ENCODE assay signal across 22 cellular contexts in the genomic region with DNA sequence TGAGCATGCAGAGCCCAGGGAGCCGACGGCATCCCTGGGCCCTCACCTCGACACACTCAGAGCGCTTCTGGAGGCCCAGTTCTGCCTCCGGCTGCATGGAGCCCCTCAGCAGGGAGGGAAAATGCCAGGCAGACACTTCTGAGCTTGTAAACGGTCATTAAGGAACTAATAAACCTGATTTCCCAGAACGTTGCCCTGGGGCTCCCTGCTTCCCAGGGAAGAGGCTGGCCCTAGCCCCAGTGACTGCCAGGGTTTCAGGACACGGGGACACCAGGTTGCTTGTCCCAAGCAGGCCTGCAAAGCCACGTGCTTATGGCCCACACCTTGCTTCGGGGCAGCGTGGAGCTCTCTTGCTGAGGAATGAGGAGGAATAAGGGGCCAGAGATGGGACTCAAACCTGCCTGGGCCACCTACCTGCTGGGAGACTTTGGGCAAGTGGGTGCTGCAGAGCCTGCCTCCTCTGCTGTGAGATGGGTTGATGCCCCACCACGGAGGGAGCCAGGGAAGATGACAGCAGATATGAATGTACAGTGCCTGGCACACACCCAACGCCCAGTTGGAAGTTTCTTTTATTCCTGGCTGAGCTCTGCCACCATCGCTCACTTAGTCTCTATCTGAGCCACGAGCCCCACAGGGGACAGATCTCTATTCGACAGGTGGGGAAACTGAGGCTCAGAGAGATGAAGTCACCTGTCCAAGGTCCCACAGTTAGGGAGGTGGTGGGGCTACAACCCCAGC. TPM values are rescaled to one million over a fixed set of nuclear protein-coding genes. Genes with fewer than 3 reads are reported as not detected.
DNase-seq lines count a peak whose midpoint lies in the region; ATAC-seq and TF ChIP-seq lines count a peak whose summit lies in the region.
"Had no signal": no experiment of that assay in that cellular context is flagged by ENCODE, and none has a peak within 500 bp of the region (broad histone marks: within the 10 kb centered on the region; RNA-seq: fewer than 3 reads in every experiment).

No MANE protein-coding gene starts in this region.

- no peak overlapping the region for H3K4me3 Mint-ChIP-seq in stimulated activated naive CD8-positive, alpha-beta T cell treated with anti-CD3 and anti-CD28 coated beads, Interleukin-15, Interleukin-2, amounts not matched to agents 100 ng/mL and 50 ng/mL, for 24 hours
- H3K4me3 Mint-ChIP-seq in stimulated activated naive CD8-positive, alpha-beta T cell treated with anti-CD3 and anti-CD28 coated beads, Interleukin-15, amount 100 ng/mL, for 72 hours: no peak overlapping the region
- no peak overlapping the region for H3K4me3 Mint-ChIP-seq in T-helper 17 cell
- peak overlapping the region; percentile 65 for H3K4me3 Mint-ChIP-seq in natural killer cell
- H3K4me3 Mint-ChIP-seq: activated CD8-positive, alpha-beta memory T cell treated with anti-CD3 and anti-CD28 coated beads, Interleukin-2, amount 10 ng/mL, durations not matched to agents 7 days and 5 days; neural crest cell; T-helper 2 cell treated with Interferon-gamma antibody and Interleukin-4, amounts not matched to agents 5 μg/mL and 100 μg/mL, for 36 hours had no signal

- H3K27me3 Mint-ChIP-seq in stimulated activated naive CD8-positive, alpha-beta T cell treated with anti-CD3 and anti-CD28 coated beads, Interleukin-15, Interleukin-2, amounts not matched to agents 100 ng/mL and 50 ng/mL, for 24 hours: no peaks in the 10 kb centered on the region
- H3K27me3 Mint-ChIP-seq in stimulated activated naive CD8-positive, alpha-beta T cell treated with anti-CD3 and anti-CD28 coated beads, Interleukin-15, amount 100 ng/mL, for 72 hours: no peaks in the 10 kb centered on the region
- no peaks in the 10 kb centered on the region for H3K27me3 Mint-ChIP-seq in T-helper 17 cell
- H3K27me3 Mint-ChIP-seq in natural killer cell (ENCODE audit: low read depth in 2 of 2): no peaks in the 10 kb centered on the region
- H3K27me3 Mint-ChIP-seq: activated CD8-positive, alpha-beta memory T cell treated with anti-CD3 and anti-CD28 coated beads, Interleukin-2, amount 10 ng/mL, durations not matched to agents 7 days and 5 days had no signal

- peaks cover 90% of the 10 kb centered on the region for H3K4me1 Mint-ChIP-seq in stimulated activated naive CD8-positive, alpha-beta T cell treated with anti-CD3 and anti-CD28 coated beads, Interleukin-15, Interleukin-2, amounts not matched to agents 100 ng/mL and 50 ng/mL, for 24 hours (ENCODE audit: low read depth)
- peaks cover 94% of the 10 kb centered on the region for H3K4me1 Mint-ChIP-seq in stimulated activated naive CD8-positive, alpha-beta T cell treated with anti-CD3 and anti-CD28 coated beads, Interleukin-15, amount 100 ng/mL, for 72 hours
- peaks cover 38% of the 10 kb centered on the region for H3K4me1 Mint-ChIP-seq in T-helper 17 cell
- peaks cover 85 to 98% of the 10 kb centered on the region in 2 donors for H3K4me1 Mint-ChIP-seq in natural killer cell

- peak overlapping the region; percentile 21 for H3K27ac Mint-ChIP-seq in stimulated activated naive CD8-positive, alpha-beta T cell treated with anti-CD3 and anti-CD28 coated beads, Interleukin-15, Interleukin-2, amounts not matched to agents 100 ng/mL and 50 ng/mL, for 24 hours
- peak overlapping the region in 1 of 2 donors; percentile 59 for H3K27ac Mint-ChIP-seq in stimulated activated naive CD8-positive, alpha-beta T cell treated with anti-CD3 and anti-CD28 coated beads, Interleukin-15, amount 100 ng/mL, for 72 hours
- H3K27ac Mint-ChIP-seq in T-helper 17 cell: peak overlapping the region; percentile 61
- H3K27ac Mint-ChIP-seq in natural killer cell: peak overlapping the region; percentile 96 to 97

- no peaks in the 10 kb centered on the region for H3K9me3 ChIP-seq in T-helper 17 cell (ENCODE audit: control insufficient read depth, low read length, poor library complexity, severe bottlenecking)
- H3K9me3 ChIP-seq: gastroesophageal sphincter, thoracic aorta had no signal

- peaks cover 8% of the 10 kb centered on the region for H3K36me3 Mint-ChIP-seq in stimulated activated naive CD8-positive, alpha-beta T cell treated with anti-CD3 and anti-CD28 coated beads, Interleukin-15, Interleukin-2, amounts not matched to agents 100 ng/mL and 50 ng/mL, for 24 hours (ENCODE audit: low read depth)
- H3K36me3 Mint-ChIP-seq in T-helper 17 cell (ENCODE audit: low read depth) (no peaks in the 10 kb centered on the region), natural killer cell (no peaks in the 10 kb centered on the region)
- H3K36me3 Mint-ChIP-seq: activated CD8-positive, alpha-beta memory T cell treated with anti-CD3 and anti-CD28 coated beads, Interleukin-2, amount 10 ng/mL, durations not matched to agents 7 days and 5 days had no signal

- no peak for TF ChIP-seq CTCF in natural killer cell (IDR thresholded peaks at IDR 0.05)

- no peaks in the 10 kb centered on the region for H3K9me3 Mint-ChIP-seq in stimulated activated naive CD8-positive, alpha-beta T cell treated with anti-CD3 and anti-CD28 coated beads, Interleukin-15, Interleukin-2, amounts not matched to agents 100 ng/mL and 50 ng/mL, for 24 hours
- H3K9me3 Mint-ChIP-seq in stimulated activated naive CD8-positive, alpha-beta T cell treated with anti-CD3 and anti-CD28 coated beads, Interleukin-15, amount 100 ng/mL, for 72 hours: no peaks in the 10 kb centered on the region
- no peaks in the 10 kb centered on the region for H3K9me3 Mint-ChIP-seq in natural killer cell
- H3K9me3 Mint-ChIP-seq: neural crest cell; T-helper 2 cell treated with Interferon-gamma antibody and Interleukin-4, amounts not matched to agents 5 μg/mL and 100 μg/mL, for 36 hours had no signal

- intact Hi-C loops in natural killer cell (cut with micrococcal nuclease): no loop called here

- DNase-seq in stimulated activated naive CD8-positive, alpha-beta T cell treated with anti-CD3 and anti-CD28 coated beads, Interleukin-15, amount 100 ng/mL, for 72 hours: no peak
- DNase-seq in T-helper 17 cell (no peak), natural killer cell (no peak), NCI-H2029 (lab: John Stamatoyannopoulos, UW) (no peak), DMS53 treated with DMSO at 0.1 percent for 48 hours (lab: John Stamatoyannopoulos, UW; ENCODE audit: unreplicated experiment) (no peak)
- DNase-seq: activated CD8-positive, alpha-beta memory T cell treated with anti-CD3 and anti-CD28 coated beads, Interleukin-2, amount 10 ng/mL, durations not matched to agents 7 days and 5 days; left colon; midbrain; NCI-H2081; NCI-H524; stimulated activated CD4-positive, alpha-beta T cell treated with anti-CD3 and anti-CD28 coated beads, Interleukin-4, amount 100 ng/mL, for 4 hours had no signal

- no peak for ATAC-seq in stimulated activated naive CD8-positive, alpha-beta T cell treated with anti-CD3 and anti-CD28 coated beads, Interleukin-15, amount 100 ng/mL, for 72 hours
- ATAC-seq in T-helper 17 cell (no peak), natural killer cell (no peak), GM21367 (IDR thresholded peaks at IDR 0.05; ENCODE audit: unreplicated experiment) (no peak), HG03342 (IDR thresholded peaks at IDR 0.05; ENCODE audit: unreplicated experiment) (no peak)
- ATAC-seq: activated CD8-positive, alpha-beta memory T cell treated with anti-CD3 and anti-CD28 coated beads, Interleukin-2, amount 10 ng/mL, durations not matched to agents 7 days and 5 days; gastroesophageal sphincter; K562; left colon had no signal

RNA-seq across cellular contexts. Expression of a gene that starts 5.4 kb away (rescaled TPM):
- total RNA-seq in T-helper 17 cell (10 to 100 TPM; 38.3 to 48.7 TPM), natural killer cell (100 to 1,000 TPM; 194 to 233 (median 202) TPM)

RNA-seq across cellular contexts. Expression of a gene that starts 28.4 kb away (rescaled TPM):
- not detected for total RNA-seq in T-helper 17 cell
- under 1 TPM in 2 of 3 donors, not detected in 1; 0.28 to 0.50 TPM for total RNA-seq in natural killer cell
- total RNA-seq: activated CD8-positive, alpha-beta memory T cell treated with anti-CD3 and anti-CD28 coated beads, Interleukin-2, amount 10 ng/mL, durations not matched to agents 7 days and 5 days; bronchial epithelial cell; Daoy; gastroesophageal sphincter; K562; left colon; neural crest cell; smooth muscle cell; thoracic aorta had no signal

RNA-seq across cellular contexts. Expression of a gene that starts 41.7 kb away (rescaled TPM):
- not detected for total RNA-seq in T-helper 17 cell
- under 1 TPM; 0.12 to 0.33 (median 0.16) TPM for total RNA-seq in natural killer cell
- total RNA-seq: activated CD8-positive, alpha-beta memory T cell treated with anti-CD3 and anti-CD28 coated beads, Interleukin-2, amount 10 ng/mL, durations not matched to agents 7 days and 5 days had no signal

RNA-seq across cellular contexts. Expression of a gene that starts 42.9 kb away (rescaled TPM):
- total RNA-seq in T-helper 17 cell (10 to 100 TPM; 29.1 to 38.9 TPM), natural killer cell (10 to 100 TPM; 34.9 to 40.2 (median 37.7) TPM)

RNA-seq across cellular contexts. Expression of a gene that starts 44.0 kb away (rescaled TPM):
- total RNA-seq in T-helper 17 cell: 1 to 10 TPM in 1 of 2 donors, not detected in 1; 1.1 TPM
- 1 to 10 TPM in 1 of 3 donors, under 1 TPM in 2; 0.77 to 1.1 (median 0.82) TPM for total RNA-seq in natural killer cell
- total RNA-seq: activated CD8-positive, alpha-beta memory T cell treated with anti-CD3 and anti-CD28 coated beads, Interleukin-2, amount 10 ng/mL, durations not matched to agents 7 days and 5 days; bronchial epithelial cell; K562 had no signal
